36 cellular contexts compared by ENCODE assay signal in the genomic region with DNA sequence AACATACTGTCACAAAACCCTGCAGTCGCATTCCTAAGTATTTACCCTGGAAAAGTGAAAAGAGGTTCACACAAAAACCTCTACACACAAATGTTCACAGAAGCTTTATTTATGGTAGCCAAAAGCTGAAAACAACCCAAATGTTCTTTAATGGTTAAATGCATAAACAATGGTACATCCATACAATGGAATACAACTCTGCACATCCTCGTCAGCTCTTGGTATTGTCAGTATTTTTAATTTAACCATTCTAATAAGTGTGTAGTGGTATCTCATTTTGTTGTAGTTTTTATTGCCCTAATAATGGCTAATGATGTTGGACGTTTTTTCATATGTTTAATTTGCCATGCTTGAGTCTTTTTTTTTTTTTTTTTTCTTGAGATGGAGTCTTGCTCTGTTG.
"Had no signal": no experiment of that assay in that cellular context is flagged by ENCODE, and none has a peak within 500 bp of the region (broad histone marks: within the 10 kb centered on the region; RNA-seq: fewer than 3 reads in every experiment).

No MANE protein-coding gene starts in this region.

- H3K4me1 ChIP-seq: body of pancreas, foreskin keratinocyte had no signal

- H3K4me1 Mint-ChIP-seq: activated CD8-positive, alpha-beta memory T cell treated with anti-CD3 and anti-CD28 coated beads, Interleukin-2, amount 10 ng/mL, durations not matched to agents 7 days and 5 days had no signal

- H3K27me3 Mint-ChIP-seq: activated B cell treated with CpG ODN at 0.5 μM for 24 hours; activated CD8-positive, alpha-beta memory T cell treated with anti-CD3 and anti-CD28 coated beads, Interleukin-2, amount 10 ng/mL, durations not matched to agents 7 days and 5 days; activated naive CD4-positive, alpha-beta T cell treated with anti-CD3 and anti-CD28 coated beads, Interleukin-2, amount 50 U/mL, for 24 hours; activated naive CD8-positive, alpha-beta T cell treated with anti-CD3 and anti-CD28 coated beads for 36 hours; activated naive CD8-positive, alpha-beta T cell treated with anti-CD3 and anti-CD28 coated beads, Interleukin-2, amount 50 U/mL, for 24 hours; effector memory CD8-positive, alpha-beta T cell had no signal

- H3K4me3 ChIP-seq: adrenal gland, body of pancreas, esophagus muscularis mucosa, gastrocnemius medialis, heart left ventricle had no signal

- H3K27ac Mint-ChIP-seq: activated B cell treated with CpG ODN at 0.5 μM for 24 hours; activated CD8-positive, alpha-beta memory T cell treated with anti-CD3 and anti-CD28 coated beads, Interleukin-2, amount 10 ng/mL, durations not matched to agents 7 days and 5 days; activated CD8-positive, alpha-beta T cell treated with anti-CD3 and anti-CD28 coated beads, Interleukin-2, amount 10 ng/mL, durations not matched to agents 7 days and 5 days; activated naive CD4-positive, alpha-beta T cell treated with anti-CD3 and anti-CD28 coated beads for 36 hours; activated naive CD4-positive, alpha-beta T cell treated with anti-CD3 and anti-CD28 coated beads, Interleukin-2, amount 50 U/mL, for 24 hours; activated naive CD8-positive, alpha-beta T cell treated with anti-CD3 and anti-CD28 coated beads for 36 hours; activated naive CD8-positive, alpha-beta T cell treated with anti-CD3 and anti-CD28 coated beads, Interleukin-2, amount 50 U/mL, for 24 hours; activated T-helper 1 cell treated with anti-CD3 and anti-CD28 coated beads, Interleukin-12 subunit alpha, Interleukin-12 subunit beta, Interleukin-2, Interleukin-4 antibody, amounts not matched to agents 30 ng/mL and 10 ng/mL and 1 ng/mL, durations not matched to agents 14 hours and 24 hours and 36 hours; activated T-helper 2 cell treated with anti-CD3 and anti-CD28 coated beads, Interferon-gamma antibody, Interleukin-2, Interleukin-4, amounts not matched to agents 10 μg/mL and 5 μg/mL and 100 μg/mL, durations not matched to agents 14 hours and 24 hours and 36 hours; T-helper 2 cell treated with Interferon-gamma antibody and Interleukin-4, amounts not matched to agents 5 μg/mL and 100 μg/mL, for 36 hours had no signal

- H3K9me3 ChIP-seq: adrenal gland, body of pancreas, gastrocnemius medialis had no signal

- DNase-seq: activated B cell treated with CpG ODN at 0.5 μM for 24 hours; activated CD4-positive, alpha-beta T cell treated with anti-CD3 and anti-CD28 coated beads for 48 hours; activated CD4-positive, alpha-beta T cell treated with anti-CD3 and anti-CD28 coated beads, Interleukin-2, amount 50 U/mL, for 1 hour; activated CD4-positive, alpha-beta T cell treated with anti-CD3 and anti-CD28 coated beads, Interleukin-2, amount 50 U/mL, for 48 hours; activated CD8-positive, alpha-beta memory T cell treated with anti-CD3 and anti-CD28 coated beads, Interleukin-2, amount 10 ng/mL, durations not matched to agents 7 days and 5 days; activated CD8-positive, alpha-beta memory T cell treated with anti-CD3 and anti-CD28 coated beads, Interleukin-2, amount 50 U/mL, for 4 hours; activated CD8-positive, alpha-beta T cell treated with anti-CD3 and anti-CD28 coated beads, Interleukin-2, amount 10 ng/mL, durations not matched to agents 7 days and 5 days; activated effector memory CD4-positive, alpha-beta T cell treated with anti-CD3 and anti-CD28 coated beads, Interleukin-2, amount 50 U/mL, for 16 hours; activated naive CD4-positive, alpha-beta T cell treated with anti-CD3 and anti-CD28 coated beads for 36 hours; activated naive CD8-positive, alpha-beta T cell treated with anti-CD3 and anti-CD28 coated beads for 36 hours; activated naive CD8-positive, alpha-beta T cell treated with anti-CD3 and anti-CD28 coated beads, Interleukin-2, amount 50 U/mL, for 24 hours; activated T-cell treated with anti-CD3 and anti-CD28 coated beads, Interleukin-2, amount 50 U/mL, for 1 hour; activated T-cell treated with anti-CD3 and anti-CD28 coated beads, Interleukin-2, amount 50 U/mL, for 48 hours; adrenal gland; amygdala; aorta; body of pancreas; caudate nucleus; cortex of kidney; dermis blood vessel endothelial cell; effector CD4-positive, alpha-beta T cell; effector memory CD8-positive, alpha-beta T cell; erythroblast; foreskin keratinocyte; gastrocnemius medialis; glutamatergic neuron; heart left ventricle; T1000; WERI-Rb-1 had no signal

- H3K27ac ChIP-seq: body of pancreas, esophagus muscularis mucosa, foreskin keratinocyte, heart left ventricle, WERI-Rb-1 had no signal

- ATAC-seq: activated CD4-positive, CD25-positive, alpha-beta regulatory T cell treated with anti-CD3 and anti-CD28 coated beads, Interleukin-2, amount 50 U/mL, for 24 hours; activated CD8-positive, alpha-beta memory T cell treated with anti-CD3 and anti-CD28 coated beads, Interleukin-2, amount 10 ng/mL, durations not matched to agents 7 days and 5 days; activated CD8-positive, alpha-beta T cell treated with anti-CD3 and anti-CD28 coated beads, Interleukin-2, amount 10 ng/mL, durations not matched to agents 7 days and 5 days; activated naive CD8-positive, alpha-beta T cell treated with anti-CD3 and anti-CD28 coated beads, Interleukin-2, amount 50 U/mL, for 24 hours; body of pancreas; effector memory CD8-positive, alpha-beta T cell; foreskin keratinocyte; gastrocnemius medialis; heart left ventricle had no signal

- H3K4me3 Mint-ChIP-seq: activated B cell treated with CpG ODN at 0.5 μM for 24 hours; activated CD8-positive, alpha-beta memory T cell treated with anti-CD3 and anti-CD28 coated beads, Interleukin-2, amount 10 ng/mL, durations not matched to agents 7 days and 5 days; activated CD8-positive, alpha-beta T cell treated with anti-CD3 and anti-CD28 coated beads, Interleukin-2, amount 10 ng/mL, durations not matched to agents 7 days and 5 days; activated naive CD4-positive, alpha-beta T cell treated with anti-CD3 and anti-CD28 coated beads for 36 hours; activated naive CD4-positive, alpha-beta T cell treated with anti-CD3 and anti-CD28 coated beads, Interleukin-2, amount 50 U/mL, for 24 hours; activated naive CD8-positive, alpha-beta T cell treated with anti-CD3 and anti-CD28 coated beads for 36 hours; activated naive CD8-positive, alpha-beta T cell treated with anti-CD3 and anti-CD28 coated beads, Interleukin-2, amount 50 U/mL, for 24 hours; activated T-helper 1 cell treated with anti-CD3 and anti-CD28 coated beads, Interleukin-12 subunit alpha, Interleukin-12 subunit beta, Interleukin-2, Interleukin-4 antibody, amounts not matched to agents 30 ng/mL and 10 ng/mL and 1 ng/mL, durations not matched to agents 14 hours and 24 hours and 36 hours; effector memory CD8-positive, alpha-beta T cell; T-helper 2 cell treated with Interferon-gamma antibody and Interleukin-4, amounts not matched to agents 5 μg/mL and 100 μg/mL, for 36 hours had no signal

- H3K36me3 ChIP-seq: adrenal gland, gastrocnemius medialis had no signal

- FAIRE-seq: colon had no signal

- H3K9me3 Mint-ChIP-seq: activated B cell treated with CpG ODN at 0.5 μM for 24 hours; activated naive CD4-positive, alpha-beta T cell treated with anti-CD3 and anti-CD28 coated beads, Interleukin-2, amount 50 U/mL, for 24 hours; activated naive CD8-positive, alpha-beta T cell treated with anti-CD3 and anti-CD28 coated beads, Interleukin-2, amount 50 U/mL, for 24 hours; activated T-helper 1 cell treated with anti-CD3 and anti-CD28 coated beads, Interleukin-12 subunit alpha, Interleukin-12 subunit beta, Interleukin-2, Interleukin-4 antibody, amounts not matched to agents 30 ng/mL and 10 ng/mL and 1 ng/mL, durations not matched to agents 14 hours and 24 hours and 36 hours; activated T-helper 2 cell treated with anti-CD3 and anti-CD28 coated beads, Interferon-gamma antibody, Interleukin-2, Interleukin-4, amounts not matched to agents 10 μg/mL and 5 μg/mL and 100 μg/mL, durations not matched to agents 14 hours and 24 hours and 36 hours; effector memory CD8-positive, alpha-beta T cell; T-helper 2 cell treated with Interferon-gamma antibody and Interleukin-4, amounts not matched to agents 5 μg/mL and 100 μg/mL, for 36 hours had no signal

- H3K27me3 ChIP-seq: adrenal gland, body of pancreas, esophagus muscularis mucosa, foreskin keratinocyte, gastrocnemius medialis, heart left ventricle had no signal
